ENCODE assay signal across 14 cellular contexts in the genomic region with DNA sequence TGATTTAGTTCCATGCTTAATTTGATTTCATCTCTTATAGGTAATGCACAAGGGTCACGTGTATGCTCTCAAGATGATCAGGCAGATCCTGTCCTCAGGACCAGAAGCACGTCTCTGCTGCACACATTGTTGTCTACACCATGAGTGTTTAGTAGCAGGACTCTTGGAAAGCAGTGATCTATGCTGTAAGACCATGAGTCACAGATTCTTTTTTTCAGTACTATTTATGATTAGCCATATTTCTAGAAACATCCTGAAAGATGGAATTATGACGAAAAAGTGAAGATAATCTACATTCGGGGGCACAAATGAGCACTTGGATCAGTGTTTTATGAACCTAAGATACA.
"Had no signal": no experiment of that assay in that cellular context is flagged by ENCODE, and none has a peak within 500 bp of the region (broad histone marks: within the 10 kb centered on the region; RNA-seq: fewer than 3 reads in every experiment).

No MANE protein-coding gene starts in this region.

- H3K9me3 ChIP-seq: mucosa of descending colon, prostate gland had no signal

- DNase-seq: activated CD4-positive, alpha-beta T cell treated with anti-CD3 and anti-CD28 coated beads for 1 hour; activated gamma-delta T cell treated with Interleukin-2 at 50 U/mL for 16 hours; effector memory CD4-positive, alpha-beta T cell; immature natural killer cell; mucosa of descending colon; naive B cell; right cardiac atrium; stimulated activated CD4-positive, alpha-beta T cell treated with anti-CD3 and anti-CD28 coated beads, Interleukin-4, amount 100 ng/mL, for 1 hour; T-helper 2 cell; WERI-Rb-1 had no signal

- H3K4me3 ChIP-seq: mucosa of descending colon, prostate gland, smooth muscle cell, thoracic aorta had no signal

- H3K4me2 ChIP-seq: smooth muscle cell had no signal

- ATAC-seq: activated naive CD4-positive, alpha-beta T cell treated with anti-CD3 and anti-CD28 coated beads, Interleukin-2, amount 50 U/mL, for 72 hours; mucosa of descending colon had no signal

- H3K27ac ChIP-seq: prostate gland, thoracic aorta, WERI-Rb-1 had no signal

- H3K36me3 ChIP-seq: prostate gland had no signal

- H3K4me1 ChIP-seq: prostate gland had no signal
